18 cellular contexts compared by ENCODE assay signal in genomic region chr11:3124821-3125220, GRCh38. TPM values are rescaled to one million over a fixed set of nuclear protein-coding genes. Genes with fewer than 3 reads are reported as not detected.
A peak's percentile ranks its signal among the peaks of the same experiment; 100 is the strongest.
DNase-seq lines count a peak whose midpoint lies in the region; ATAC-seq and TF ChIP-seq lines count a peak whose summit lies in the region.
"Had no signal": no experiment of that assay in that cellular context is flagged by ENCODE, and none has a peak within 500 bp of the region (broad histone marks: within the 10 kb centered on the region; RNA-seq: fewer than 3 reads in every experiment).

No MANE protein-coding gene starts in this region.

- TF ChIP-seq POLR2A in esophagus muscularis mucosa (IDR thresholded peaks at IDR 0.05; ENCODE audit: low read depth) = no peak

- 96% methylated on average over 3 of the region's 3 CpGs for WGBS in esophagus muscularis mucosa

- peak overlapping the region; percentile 96 for H3K27ac ChIP-seq in C4-2B
- peak overlapping the region; percentile 75 for H3K27ac ChIP-seq in RWPE2 (ENCODE audit: poor library complexity, severe bottlenecking)
- peak overlapping the region; percentile 78 to 85 (median 81) for H3K27ac ChIP-seq in esophagus muscularis mucosa (replicated peaks in 1 of 4)
- peak overlapping the region; percentile 10 for H3K27ac ChIP-seq in rectal smooth muscle tissue (ENCODE audit: low read depth, low read length)
- H3K27ac ChIP-seq: hepatocyte, neural progenitor cell, SJCRH30 had no signal

- H3K36me3 ChIP-seq in RWPE2 (ENCODE audit: low read depth) (peaks cover 18% of the 10 kb centered on the region; the same call in 1 of the 2 replicates), esophagus muscularis mucosa (peaks cover 14 to 72% (median 44%) of the 10 kb centered on the region in 4 donors), rectal smooth muscle tissue (ENCODE audit: control insufficient read depth, insufficient read depth, low read length) (peaks cover 6% of the 10 kb centered on the region)
- H3K36me3 ChIP-seq: HAP-1, neural progenitor cell, SJCRH30 had no signal

- peak; percentile 5; the same call in 2 of the 3 replicates for ATAC-seq in RWPE2 (ENCODE audit: low read depth)

- TF ChIP-seq CTCF in C4-2B (conservative IDR thresholded peaks at IDR 0.05) = no peak
- TF ChIP-seq CTCF in RWPE2 (IDR thresholded peaks at IDR 0.05; ENCODE audit: poor library complexity, severe bottlenecking) = no peak
- no peak for TF ChIP-seq CTCF in esophagus muscularis mucosa (IDR thresholded peaks at IDR 0.05)
- no peak for TF ChIP-seq CTCF in GM10248 (IDR thresholded peaks at IDR 0.05; ENCODE audit: control extremely low read depth, extremely low read depth, low read depth, missing control alignments)

- DNase-seq in RWPE2 (ENCODE audit: low spot score) (peak; percentile 42), esophagus muscularis mucosa (ENCODE audit: extremely low spot score) (no peak), RPMI8226 (no peak), UCSD-AML1 (lab: John Stamatoyannopoulos, UW; ENCODE audit: unreplicated experiment) (no peak), GM10248 (ENCODE audit: extremely low spot score) (no peak)
- DNase-seq in stimulated activated CD4-positive, alpha-beta T cell treated with anti-CD3 and anti-CD28 coated beads, Interleukin-15, amount 100 ng/mL, for 24 hours = no peak
- DNase-seq: COR-L47; effector CD8-positive, alpha-beta T cell; Kasumi-1; NCI-H1105 treated with DMSO at 0.1 percent for 48 hours; NCI-H526; retina; SJCRH30 had no signal

- H3K9me3 ChIP-seq in RWPE2 (ENCODE audit: severe bottlenecking) (no peaks in the 10 kb centered on the region), esophagus muscularis mucosa (no peaks in the 10 kb centered on the region)
- H3K9me3 ChIP-seq: HAP-1, SJCRH30 had no signal

- no peak overlapping the region for H3K4me3 ChIP-seq in RWPE2 (ENCODE audit: severe bottlenecking)
- no peak overlapping the region for H3K4me3 ChIP-seq in esophagus muscularis mucosa
- H3K4me3 ChIP-seq in rectal smooth muscle tissue (ENCODE audit: low read length) = no peak overlapping the region
- H3K4me3 ChIP-seq: HAP-1, hepatocyte, neural progenitor cell, SJCRH30 had no signal

- CTCF ChIA-PET in GM10248 (lab: Yijun Ruan, JAX) = no interaction called here

- no peak overlapping the region for H3K9ac ChIP-seq in rectal smooth muscle tissue (ENCODE audit: low read length)
- H3K9ac ChIP-seq: neural progenitor cell had no signal

- no peak for TF ChIP-seq EP300 in esophagus muscularis mucosa (IDR thresholded peaks at IDR 0.05)

- H3K4me1 ChIP-seq in RWPE2 (ENCODE audit: insufficient read depth, poor library complexity, severe bottlenecking) = peaks cover 31% of the 10 kb centered on the region
- peaks cover 36 to 65% (median 58%) of the 10 kb centered on the region in 4 donors for H3K4me1 ChIP-seq in esophagus muscularis mucosa
- H3K4me1 ChIP-seq in rectal smooth muscle tissue (ENCODE audit: control insufficient read depth, insufficient read depth, low read length) = peaks cover 22% of the 10 kb centered on the region
- H3K4me1 ChIP-seq: HAP-1, neural progenitor cell, SJCRH30 had no signal

- intact Hi-C loops in esophagus muscularis mucosa (cut with DNase I) = loop anchor here (5.0 kb wide), 1 partner anchor 42 kb away; the partner anchor contains the start of gene OSBPL5

- POLR2A ChIA-PET in GM10248 (lab: Yijun Ruan, JAX) = no interaction called here

- H3K27me3 ChIP-seq in RWPE2 (ENCODE audit: insufficient read depth, poor library complexity, severe bottlenecking) (no peaks in the 10 kb centered on the region), esophagus muscularis mucosa (no peaks in the 10 kb centered on the region), rectal smooth muscle tissue (ENCODE audit: control insufficient read depth, insufficient read depth, low read length) (no peaks in the 10 kb centered on the region)
- H3K27me3 ChIP-seq: hepatocyte, neural progenitor cell, SJCRH30 had no signal

RNA-seq across cellular contexts. Expression of gene OSBPL5, which starts 40.3 kb away (rescaled TPM):
- total RNA-seq in esophagus muscularis mucosa = 100 to 1,000 TPM in 1 of 4 donors, 10 to 100 TPM in 3; 59.6 to 119 (median 71.7) TPM

Comparison
In these comparisons a context has a peak if more than half of its experiments do, and no peak if none do; other contexts are left out.
1. H3K27ac ChIP-seq: peak in every context shown above with its lines; median percentile 96 in C4-2B; 81 in esophagus muscularis mucosa; 75 in RWPE2; 10 in rectal smooth muscle tissue.